21 cellular contexts compared by ENCODE assay signal in genomic region chr2:217090884-217091283, GRCh38.
A peak's percentile ranks its signal among the peaks of the same experiment; 100 is the strongest.
DNase-seq lines count a peak whose midpoint lies in the region; ATAC-seq lines count a peak whose summit lies in the region.
"Had no signal": no experiment of that assay in that cellular context is flagged by ENCODE, and none has a peak within 500 bp of the region (broad histone marks: within the 10 kb centered on the region; RNA-seq: fewer than 3 reads in every experiment).

No MANE protein-coding gene starts in this region.

- no peak for ATAC-seq in activated naive CD8-positive, alpha-beta T cell treated with anti-CD3 and anti-CD28 coated beads, Interleukin-2, amount 50 U/mL, for 24 hours
- ATAC-seq in Right ventricle myocardium inferior, result no peak

- H3K27ac ChIP-seq in BLaER1 treated with 17β-estradiol and CSF1 and Interleukin-3, amounts not matched to agents 10 nM and 100 nM, result peak overlapping the region in 3 of 11 experiments; percentile 57 to 63 (median 63); a peak in 3 of 22 replicates
- H3K27ac ChIP-seq in neuronal stem cell (replicated peaks; ENCODE audit: low read length), result no peak overlapping the region

- no peaks in the 10 kb centered on the region for H3K36me3 Mint-ChIP-seq in activated naive CD8-positive, alpha-beta T cell treated with anti-CD3 and anti-CD28 coated beads, Interleukin-2, amount 50 U/mL, for 24 hours (ENCODE audit: low read depth)
- no peaks in the 10 kb centered on the region for H3K36me3 Mint-ChIP-seq in activated T-helper 1 cell treated with anti-CD3 and anti-CD28 coated beads, Interleukin-12 subunit alpha, Interleukin-12 subunit beta, Interleukin-2, Interleukin-4 antibody, amounts not matched to agents 30 ng/mL and 10 ng/mL and 1 ng/mL, durations not matched to agents 14 hours and 24 hours and 36 hours (ENCODE audit: low read depth)
- H3K36me3 Mint-ChIP-seq: CD4-positive, CD25-positive, alpha-beta regulatory T cell; IgD-negative memory B cell had no signal

- no peaks in the 10 kb centered on the region for H3K9me3 Mint-ChIP-seq in activated naive CD8-positive, alpha-beta T cell treated with anti-CD3 and anti-CD28 coated beads, Interleukin-2, amount 50 U/mL, for 24 hours
- H3K9me3 Mint-ChIP-seq in activated T-helper 1 cell treated with anti-CD3 and anti-CD28 coated beads, Interleukin-12 subunit alpha, Interleukin-12 subunit beta, Interleukin-2, Interleukin-4 antibody, amounts not matched to agents 30 ng/mL and 10 ng/mL and 1 ng/mL, durations not matched to agents 14 hours and 24 hours and 36 hours, result no peaks in the 10 kb centered on the region
- H3K9me3 Mint-ChIP-seq: IgD-negative memory B cell had no signal

- H3K4me1 ChIP-seq in BLaER1 treated with 17β-estradiol and CSF1 and Interleukin-3, amounts not matched to agents 10 nM and 100 nM, result peaks cover 44 to 57% (median 54%) of the 10 kb centered on the region in 10 experiments
- H3K4me1 ChIP-seq in neuronal stem cell (ENCODE audit: control insufficient read depth in 2 of 2, insufficient read depth in 1 of 2, low read depth in 1 of 2, low read length in 2 of 2), result peaks cover 0 to 8% of the 10 kb centered on the region in 2 donors
- H3K4me1 ChIP-seq: Caco-2 had no signal

- no peak overlapping the region for H3K14ac ChIP-seq in neuronal stem cell (ENCODE audit: low read length)

- no peak overlapping the region for H4K8ac ChIP-seq in neuronal stem cell (ENCODE audit: low read depth, low read length)

- no peak overlapping the region for H3K4ac ChIP-seq in neuronal stem cell (ENCODE audit: low read length)

- H3K9me3 ChIP-seq in BLaER1 treated with 17β-estradiol and CSF1 and Interleukin-3, amounts not matched to agents 10 nM and 100 nM (replicated peaks in 1 of 11), result peaks cover 0 to 4% (median 0%) of the 10 kb centered on the region in 11 experiments; a peak in 3 of 22 replicates
- peaks cover 0 to 4% of the 10 kb centered on the region in 2 donors for H3K9me3 ChIP-seq in neuronal stem cell (replicated peaks in 1 of 2; ENCODE audit: control insufficient read depth in 2 of 2, insufficient read depth in 1 of 2, low read depth in 1 of 2, low read length in 2 of 2)
- H3K9me3 ChIP-seq: Caco-2 had no signal

- H4K91ac ChIP-seq in neuronal stem cell (ENCODE audit: low read depth, low read length, poor library complexity), result no peak overlapping the region

- H3K27me3 Mint-ChIP-seq in activated naive CD8-positive, alpha-beta T cell treated with anti-CD3 and anti-CD28 coated beads, Interleukin-2, amount 50 U/mL, for 24 hours, result peaks cover 3% of the 10 kb centered on the region
- H3K27me3 Mint-ChIP-seq in activated T-helper 1 cell treated with anti-CD3 and anti-CD28 coated beads, Interleukin-12 subunit alpha, Interleukin-12 subunit beta, Interleukin-2, Interleukin-4 antibody, amounts not matched to agents 30 ng/mL and 10 ng/mL and 1 ng/mL, durations not matched to agents 14 hours and 24 hours and 36 hours (ENCODE audit: insufficient read depth), result no peaks in the 10 kb centered on the region

- no peak overlapping the region for H3K4me3 ChIP-seq in BLaER1 treated with 17β-estradiol and CSF1 and Interleukin-3, amounts not matched to agents 10 nM and 100 nM
- peak overlapping the region; percentile 46; the same call in 1 of the 2 replicates for H3K4me3 ChIP-seq in GM08714 (ENCODE audit: low read length)
- no peak overlapping the region for H3K4me3 ChIP-seq in neuronal stem cell (ENCODE audit: low read length in 2 of 2)

- intact Hi-C loops in activated T-helper 1 cell treated with anti-CD3 and anti-CD28 coated beads, Interleukin-12 subunit alpha, Interleukin-12 subunit beta, Interleukin-2, Interleukin-4 antibody, amounts not matched to agents 30 ng/mL and 10 ng/mL and 1 ng/mL, durations not matched to agents 14 hours and 24 hours and 36 hours (cut with micrococcal nuclease), result loop anchor here (1.0 to 2.0 kb wide), 4 partner anchors 14 to 233 kb away; no protein-coding TSS in a partner anchor
- intact Hi-C loops in Right ventricle myocardium inferior (cut with DNase I), result no loop called here

- peak overlapping the region; percentile 83 for H3K27ac Mint-ChIP-seq in activated naive CD8-positive, alpha-beta T cell treated with anti-CD3 and anti-CD28 coated beads, Interleukin-2, amount 50 U/mL, for 24 hours
- H3K27ac Mint-ChIP-seq in activated T-helper 1 cell treated with anti-CD3 and anti-CD28 coated beads, Interleukin-12 subunit alpha, Interleukin-12 subunit beta, Interleukin-2, Interleukin-4 antibody, amounts not matched to agents 30 ng/mL and 10 ng/mL and 1 ng/mL, durations not matched to agents 14 hours and 24 hours and 36 hours, result no peak overlapping the region
- H3K27ac Mint-ChIP-seq: CD4-positive, CD25-positive, alpha-beta regulatory T cell; IgD-negative memory B cell had no signal

- peaks cover 0 to 8% (median 0%) of the 10 kb centered on the region in 11 experiments; a peak in 2 of 22 replicates for H3K27me3 ChIP-seq in BLaER1 treated with 17β-estradiol and CSF1 and Interleukin-3, amounts not matched to agents 10 nM and 100 nM
- H3K27me3 ChIP-seq in neuronal stem cell (ENCODE audit: control insufficient read depth in 3 of 3, insufficient read depth in 3 of 3, low read depth in 1 of 3, low read length in 3 of 3), result no peaks in the 10 kb centered on the region

- H3K9ac ChIP-seq in BLaER1 treated with 17β-estradiol and CSF1 and Interleukin-3, amounts not matched to agents 10 nM and 100 nM, result no peak overlapping the region
- no peak overlapping the region for H3K9ac ChIP-seq in neuronal stem cell (ENCODE audit: low read depth, low read length, poor library complexity)

- H3K36me3 ChIP-seq in BLaER1 treated with 17β-estradiol and CSF1 and Interleukin-3, amounts not matched to agents 10 nM and 100 nM, result no peaks in the 10 kb centered on the region
- H3K36me3 ChIP-seq in neuronal stem cell (replicated peaks in 1 of 2; ENCODE audit: control insufficient read depth in 2 of 2, insufficient read depth in 2 of 2, low read length in 2 of 2), result no peaks in the 10 kb centered on the region

- no peak overlapping the region for H2BK120ac ChIP-seq in neuronal stem cell (ENCODE audit: low read depth, low read length)

- H2AK5ac ChIP-seq in neuronal stem cell (ENCODE audit: low read depth, low read length), result no peak overlapping the region

- H3K23ac ChIP-seq in neuronal stem cell (ENCODE audit: low read depth, low read length, poor library complexity), result no peak overlapping the region

- H3K18ac ChIP-seq in neuronal stem cell (ENCODE audit: low read length), result no peak overlapping the region

- peak overlapping the region; percentile 66 for H2AFZ ChIP-seq in neuronal stem cell (ENCODE audit: low read length)

- no peak overlapping the region for H2BK15ac ChIP-seq in neuronal stem cell (ENCODE audit: low read length)

- H3K79me1 ChIP-seq in neuronal stem cell (ENCODE audit: low read depth, low read length), result no peaks in the 10 kb centered on the region

- H3K4me2 ChIP-seq in BLaER1 treated with 17β-estradiol and CSF1 and Interleukin-3, amounts not matched to agents 10 nM and 100 nM, result peak overlapping the region; percentile 71 to 85 (median 80)
- no peak overlapping the region for H3K4me2 ChIP-seq in neuronal stem cell (ENCODE audit: insufficient read depth, low read length, poor library complexity, severe bottlenecking)

- peaks cover 75% of the 10 kb centered on the region for H3K4me1 Mint-ChIP-seq in activated naive CD8-positive, alpha-beta T cell treated with anti-CD3 and anti-CD28 coated beads, Interleukin-2, amount 50 U/mL, for 24 hours
- peaks cover 51% of the 10 kb centered on the region for H3K4me1 Mint-ChIP-seq in activated T-helper 1 cell treated with anti-CD3 and anti-CD28 coated beads, Interleukin-12 subunit alpha, Interleukin-12 subunit beta, Interleukin-2, Interleukin-4 antibody, amounts not matched to agents 30 ng/mL and 10 ng/mL and 1 ng/mL, durations not matched to agents 14 hours and 24 hours and 36 hours (ENCODE audit: low read depth)

- H4K20me1 ChIP-seq in BLaER1 treated with 17β-estradiol and CSF1 and Interleukin-3, amounts not matched to agents 10 nM and 100 nM, result no peaks in the 10 kb centered on the region

- no peak overlapping the region for H3K4me3 Mint-ChIP-seq in activated naive CD8-positive, alpha-beta T cell treated with anti-CD3 and anti-CD28 coated beads, Interleukin-2, amount 50 U/mL, for 24 hours
- no peak overlapping the region for H3K4me3 Mint-ChIP-seq in activated T-helper 1 cell treated with anti-CD3 and anti-CD28 coated beads, Interleukin-12 subunit alpha, Interleukin-12 subunit beta, Interleukin-2, Interleukin-4 antibody, amounts not matched to agents 30 ng/mL and 10 ng/mL and 1 ng/mL, durations not matched to agents 14 hours and 24 hours and 36 hours
- H3K4me3 Mint-ChIP-seq: CD4-positive, CD25-positive, alpha-beta regulatory T cell had no signal

- H2BK12ac ChIP-seq in neuronal stem cell (ENCODE audit: low read length), result no peak overlapping the region

- no peak for DNase-seq in activated naive CD8-positive, alpha-beta T cell treated with anti-CD3 and anti-CD28 coated beads, Interleukin-2, amount 50 U/mL, for 24 hours
- DNase-seq in neuronal stem cell (ENCODE audit: low spot score), result no peak
- DNase-seq in activated T-helper 1 cell treated with anti-CD3 and anti-CD28 coated beads, Interleukin-12 subunit alpha, Interleukin-12 subunit beta, Interleukin-2, Interleukin-4 antibody, amounts not matched to agents 30 ng/mL and 10 ng/mL and 1 ng/mL, durations not matched to agents 14 hours and 24 hours and 36 hours (ENCODE audit: low spot score), result no peak
- no peak for DNase-seq in CD1c-positive myeloid dendritic cell (ENCODE audit: extremely low spot score)
- no peak for DNase-seq in Right ventricle myocardium inferior (ENCODE audit: missing footprints)
- DNase-seq: ACHN; Caco-2; CD4-positive, CD25-positive, alpha-beta regulatory T cell; DMS153; GF-D8; GOT3; Kasumi-1; NCI-H1105; NCI-H2081; NCI-H774; PC-3; RPMI8226; SIG-M5 had no signal

- no peak overlapping the region for H2BK5ac ChIP-seq in neuronal stem cell (ENCODE audit: low read length)

- WGBS in neuronal stem cell (ENCODE audit: extremely low coverage in 2 of 2, insufficient read length in 2 of 2, insufficient replicate concordance in 1 of 2), 2 donors, result no CpG with 5 or more reads among the region's 3 CpGs
